ENCODE assay signal across 19 cellular contexts in the genomic region with DNA sequence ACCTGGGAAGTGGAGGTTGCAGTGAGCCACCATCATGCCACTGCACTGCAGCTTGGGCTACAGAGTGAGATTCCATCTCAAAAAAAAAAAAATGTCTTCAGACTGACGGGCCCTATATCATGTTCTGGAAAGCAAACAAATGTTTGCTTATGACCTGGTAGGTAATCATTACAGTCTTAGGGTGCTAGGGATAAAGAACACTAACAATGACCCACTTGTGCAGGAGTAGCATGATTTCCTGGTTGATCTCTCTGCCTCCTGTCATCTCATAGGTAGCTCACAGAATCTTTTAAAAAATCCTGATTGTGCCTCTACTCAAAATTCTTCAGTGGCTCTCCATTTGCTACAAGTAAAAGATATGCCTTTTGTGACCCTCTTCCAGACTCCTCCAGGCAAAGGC.
DNase-seq lines count a peak whose midpoint lies in the region; ATAC-seq and TF ChIP-seq lines count a peak whose summit lies in the region.
"Had no signal": no experiment of that assay in that cellular context is flagged by ENCODE, and none has a peak within 500 bp of the region (broad histone marks: within the 10 kb centered on the region; RNA-seq: fewer than 3 reads in every experiment).

No MANE protein-coding gene starts in this region.

- H3K4me1 ChIP-seq in breast epithelium (peaks cover 0 to 23% of the 10 kb centered on the region in 2 donors), mammary epithelial cell (ENCODE audit: insufficient read depth, low read length) (peaks cover 19% of the 10 kb centered on the region), osteoblast (ENCODE audit: insufficient read depth, low read length) (peaks cover 49% of the 10 kb centered on the region), upper lobe of left lung (peaks cover 0 to 20% (median 4%) of the 10 kb centered on the region in 4 donors)
- H3K4me1 ChIP-seq: BLaER1 had no signal

- no peak overlapping the region for H3K9ac ChIP-seq in mammary epithelial cell (ENCODE audit: insufficient read depth, low read length)
- H3K9ac ChIP-seq: BLaER1 had no signal

- DNase-seq in breast epithelium (ENCODE audit: low spot score in 2 of 2) (no peak), mammary epithelial cell (no peak), coronary artery (ENCODE audit: low spot score) (no peak), osteoblast (ENCODE audit: insufficient read length, low spot score, missing footprints) (no peak), upper lobe of left lung (no peak), NCI-H226 (no peak), retina (no peak)
- no peak for DNase-seq in activated CD8-positive, alpha-beta memory T cell treated with anti-CD3 and anti-CD28 coated beads for 24 hours
- DNase-seq: activated CD4-positive, alpha-beta T cell treated with anti-CD3 and anti-CD28 coated beads for 4 hours; activated naive CD4-positive, alpha-beta T cell treated with anti-CD3 and anti-CD28 coated beads for 36 hours; GF-D8; NCI-H1930; nucleus accumbens; SHP77; stimulated activated CD4-positive, alpha-beta T cell treated with anti-CD3 and anti-CD28 coated beads, Interleukin-4, amount 100 ng/mL, for 4 hours; stimulated activated CD8-positive, alpha-beta memory T cell treated with anti-CD3 and anti-CD28 coated beads, Interleukin-4, amount 100 ng/mL, for 48 hours had no signal

- H3K79me2 ChIP-seq in mammary epithelial cell (ENCODE audit: insufficient read depth, low read length) (no peaks in the 10 kb centered on the region), osteoblast (ENCODE audit: insufficient read depth, low read length) (peaks cover 11% of the 10 kb centered on the region)

- no peak for ATAC-seq in upper lobe of left lung (ENCODE audit: low FRiP score in 2 of 2)

- peak overlapping the region; percentile 79 to 84 for H3K27ac ChIP-seq in breast epithelium
- no peak overlapping the region for H3K27ac ChIP-seq in mammary epithelial cell (ENCODE audit: insufficient read depth, low read depth, low read length)
- H3K27ac ChIP-seq in coronary artery = peak overlapping the region; percentile 52 to 79
- peak overlapping the region; percentile 96 for H3K27ac ChIP-seq in osteoblast (ENCODE audit: low read depth, low read length)
- peak overlapping the region in 3 of 4 donors; percentile 15 to 57 (median 51) for H3K27ac ChIP-seq in upper lobe of left lung
- H3K27ac ChIP-seq: 22Rv1, BLaER1, epithelial cell of prostate had no signal

- H4K20me1 ChIP-seq in mammary epithelial cell (ENCODE audit: insufficient read depth, low read length) = no peaks in the 10 kb centered on the region
- H4K20me1 ChIP-seq in osteoblast (ENCODE audit: insufficient read depth, low read length) = no peaks in the 10 kb centered on the region
- H4K20me1 ChIP-seq: BLaER1 had no signal

- dilution Hi-C loops in mammary epithelial cell (cut with HindIII; ENCODE audit: low sequenced_read_pairs) = no loop called here

- H3K27me3 ChIP-seq in breast epithelium (no peaks in the 10 kb centered on the region), mammary epithelial cell (ENCODE audit: insufficient read depth, low read length) (no peaks in the 10 kb centered on the region), osteoblast (ENCODE audit: insufficient read depth, low read length) (no peaks in the 10 kb centered on the region), upper lobe of left lung (no peaks in the 10 kb centered on the region)
- H3K27me3 ChIP-seq: BLaER1 had no signal

- CTCF ChIA-PET in mammary epithelial cell (lab: Charles Lee; ENCODE audit: low non-redundant PET) = interaction anchor here (0.8 kb wide), 1 partner anchor 337 kb away, joined by 12 read pairs; no protein-coding TSS in a partner anchor

- H2AFZ ChIP-seq in mammary epithelial cell (ENCODE audit: low read depth, low read length) = no peak overlapping the region
- no peak overlapping the region for H2AFZ ChIP-seq in osteoblast (ENCODE audit: low read length)

- 100% methylated on average over 1 of the region's 1 CpG for WGBS in mammary epithelial cell (ENCODE audit: low coverage, missing lambda C conversion rate)
- 72 to 79% methylated on average over 1 of the region's 1 CpG for WGBS in upper lobe of left lung, 2 donors

- BruUV-seq in mammary epithelial cell (replicated peaks; lab: Mats Ljungman, UMichigan) = no TSS peak

- in situ Hi-C loops in mammary epithelial cell (cut with MboI; ENCODE audit: low sequenced_read_pairs in 2 of 2) = no loop called here

- no peak overlapping the region for H3K4me2 ChIP-seq in mammary epithelial cell (ENCODE audit: insufficient read depth, low read depth, low read length)
- peak overlapping the region; percentile 74 for H3K4me2 ChIP-seq in osteoblast (ENCODE audit: insufficient read depth, low read length)
- H3K4me2 ChIP-seq: BLaER1 had no signal

- intact Hi-C loops in breast epithelium (cut with DNase I; ENCODE audit: low total_unique reads) (no loop called here), mammary epithelial cell (cut with micrococcal nuclease) (no loop called here)

- H3K4me3 ChIP-seq in breast epithelium (no peak overlapping the region), mammary epithelial cell (replicated peaks in 1 of 3; ENCODE audit: insufficient read depth in 1 of 3, low read depth in 2 of 3, low read length in 3 of 3) (no peak overlapping the region), coronary artery (no peak overlapping the region), osteoblast (ENCODE audit: insufficient read depth, low read length) (no peak overlapping the region), upper lobe of left lung (no peak overlapping the region)
- H3K4me3 ChIP-seq: BLaER1 had no signal

- TF ChIP-seq POLR2A in breast epithelium (IDR thresholded peaks at IDR 0.05) (no peak), upper lobe of left lung (IDR thresholded peaks at IDR 0.05) (no peak)

- H3K36me3 ChIP-seq in breast epithelium (no peaks in the 10 kb centered on the region), mammary epithelial cell (ENCODE audit: insufficient read depth, low read length) (no peaks in the 10 kb centered on the region), osteoblast (ENCODE audit: insufficient read depth, low read length) (peaks cover 7% of the 10 kb centered on the region), upper lobe of left lung (peaks cover 0 to 18% (median 0%) of the 10 kb centered on the region in 4 donors)
- H3K36me3 ChIP-seq: BLaER1 had no signal

- H3K9me3 ChIP-seq in breast epithelium (peaks cover 1 to 5% of the 10 kb centered on the region in 2 donors), mammary epithelial cell (replicated peaks; ENCODE audit: insufficient read depth, low read length) (peaks cover 5% of the 10 kb centered on the region), osteoblast (ENCODE audit: low read depth, low read length) (peaks cover 2% of the 10 kb centered on the region), upper lobe of left lung (peaks cover 0 to 6% (median 4%) of the 10 kb centered on the region in 4 donors)

- TF ChIP-seq CTCF in breast epithelium (IDR thresholded peaks at IDR 0.05) (no peak), mammary epithelial cell (conservative IDR thresholded peaks at IDR 0.05 in 1 of 2, IDR thresholded peaks at IDR 0.05 in 1 of 2; ENCODE audit: extremely low read depth in 1 of 2, insufficient read depth in 1 of 2, low read depth in 1 of 2, low read length in 2 of 2) (no peak), coronary artery (IDR thresholded peaks at IDR 0.05) (no peak), osteoblast (IDR thresholded peaks at IDR 0.05; ENCODE audit: extremely low read depth, low read depth, low read length) (no peak), upper lobe of left lung (IDR thresholded peaks at IDR 0.05) (no peak)

- no peak for TF ChIP-seq EP300 in upper lobe of left lung (IDR thresholded peaks at IDR 0.05)
